Comparison of ENCODE assay signal across 1 cellular context in the genomic region with DNA sequence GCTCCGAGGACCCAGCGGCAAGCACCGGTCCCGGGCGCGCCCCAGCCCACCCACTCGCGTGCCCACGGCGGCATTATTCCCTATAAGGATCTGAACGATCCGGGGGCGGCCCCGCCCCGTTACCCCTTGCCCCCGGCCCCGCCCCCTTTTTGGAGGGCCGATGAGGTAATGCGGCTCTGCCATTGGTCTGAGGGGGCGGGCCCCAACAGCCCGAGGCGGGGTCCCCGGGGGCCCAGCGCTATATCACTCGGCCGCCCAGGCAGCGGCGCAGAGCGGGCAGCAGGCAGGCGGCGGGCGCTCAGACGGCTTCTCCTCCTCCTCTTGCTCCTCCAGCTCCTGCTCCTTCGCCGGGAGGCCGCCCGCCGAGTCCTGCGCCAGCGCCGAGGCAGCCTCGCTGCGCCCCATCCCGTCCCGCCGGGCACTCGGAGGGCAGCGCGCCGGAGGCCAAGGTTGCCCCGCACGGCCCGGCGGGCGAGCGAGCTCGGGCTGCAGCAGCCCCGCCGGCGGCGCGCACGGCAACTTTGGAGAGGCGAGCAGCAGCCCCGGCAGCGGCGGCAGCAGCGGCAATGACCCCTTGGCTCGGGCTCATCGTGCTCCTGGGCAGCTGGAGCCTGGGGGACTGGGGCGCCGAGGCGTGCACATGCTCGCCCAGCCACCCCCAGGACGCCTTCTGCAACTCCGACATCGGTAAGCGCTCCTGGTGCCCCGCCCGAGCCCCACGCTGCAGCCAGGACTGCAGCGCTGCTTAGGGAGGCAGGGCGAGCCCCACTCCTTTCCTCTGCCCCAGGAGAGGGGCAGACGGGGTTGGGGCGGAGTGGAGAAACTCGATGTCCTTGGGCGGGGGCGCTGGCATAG.
A peak's percentile ranks its signal among the peaks of the same experiment; 100 is the strongest.
TF ChIP-seq lines count a peak whose summit lies in the region.

Gene TIMP3, plus strand, starts transcription at position 270 of the 855 bp plus-strand sequence. Its CDS starts 297 bp downstream, at position 567.

TF ChIP-seq in HepG2, 621 proteins besides CTCF, POLR2A, EP300 and RAD21 (continued from another document and continues in another):
- TF ChIP-seq ZBTB26 (CRISPR knock-in tag; IDR thresholded peaks at IDR 0.05; ENCODE audit: borderline replicate concordance) (no peak), ZNF609 (CRISPR knock-in tag; IDR thresholded peaks at IDR 0.05; ENCODE audit: borderline replicate concordance) (no peak), ZBTB8A (CRISPR knock-in tag; IDR thresholded peaks at IDR 0.05; ENCODE audit: borderline replicate concordance, low read depth) (no peak), JUND (CRISPR knock-in tag; IDR thresholded peaks at IDR 0.05) (no peak), ZNF251 (CRISPR knock-in tag; IDR thresholded peaks at IDR 0.05) (no peak), NFATC3 (CRISPR knock-in tag; IDR thresholded peaks at IDR 0.05) (no peak), ARID2 (CRISPR knock-in tag; IDR thresholded peaks at IDR 0.05; ENCODE audit: borderline replicate concordance) (no peak), PCBP1 (IDR thresholded peaks at IDR 0.05; ENCODE audit: borderline replicate concordance, low read depth, low read length) (no peak), ZNF446 (CRISPR knock-in tag; IDR thresholded peaks at IDR 0.05) (no peak), ZBTB43 (CRISPR knock-in tag; conservative IDR thresholded peaks at IDR 0.05) (no peak), ZNF607 (CRISPR knock-in tag; IDR thresholded peaks at IDR 0.05; ENCODE audit: borderline replicate concordance) (no peak), ZBTB2 (CRISPR knock-in tag; IDR thresholded peaks at IDR 0.05; ENCODE audit: low read depth) (no peak), RFXAP (CRISPR knock-in tag; IDR thresholded peaks at IDR 0.05; ENCODE audit: borderline replicate concordance) (no peak), SPEN (CRISPR knock-in tag; IDR thresholded peaks at IDR 0.05; ENCODE audit: low read depth) (peak; percentile 50; the same call in 1 of the 2 replicates), HDAC1 (CRISPR knock-in tag; IDR thresholded peaks at IDR 0.05) (peak; percentile 20; the same call in 1 of the 2 replicates), ZNF616 (CRISPR knock-in tag; IDR thresholded peaks at IDR 0.05; ENCODE audit: low read depth) (no peak), ZNF761 (CRISPR knock-in tag; conservative IDR thresholded peaks at IDR 0.05) (no peak), TARDBP (CRISPR knock-in tag; IDR thresholded peaks at IDR 0.05) (no peak), FOSL2 (CRISPR knock-in tag; IDR thresholded peaks at IDR 0.05) (no peak), AHR (CRISPR knock-in tag; IDR thresholded peaks at IDR 0.05) (no peak), ZNF644 (CRISPR knock-in tag; IDR thresholded peaks at IDR 0.05; ENCODE audit: low read depth) (no peak), ZNF83 (CRISPR knock-in tag; IDR thresholded peaks at IDR 0.05; ENCODE audit: borderline replicate concordance) (no peak), ZNF550 (CRISPR knock-in tag; IDR thresholded peaks at IDR 0.05; ENCODE audit: borderline replicate concordance) (no peak), TMF1 (CRISPR knock-in tag; IDR thresholded peaks at IDR 0.05; ENCODE audit: low read depth) (no peak), GATAD2A (CRISPR knock-in tag; IDR thresholded peaks at IDR 0.05) (no peak), EEA1 (CRISPR knock-in tag; IDR thresholded peaks at IDR 0.05; ENCODE audit: borderline replicate concordance) (no peak)
- TF ChIP-seq, protein P1, sequence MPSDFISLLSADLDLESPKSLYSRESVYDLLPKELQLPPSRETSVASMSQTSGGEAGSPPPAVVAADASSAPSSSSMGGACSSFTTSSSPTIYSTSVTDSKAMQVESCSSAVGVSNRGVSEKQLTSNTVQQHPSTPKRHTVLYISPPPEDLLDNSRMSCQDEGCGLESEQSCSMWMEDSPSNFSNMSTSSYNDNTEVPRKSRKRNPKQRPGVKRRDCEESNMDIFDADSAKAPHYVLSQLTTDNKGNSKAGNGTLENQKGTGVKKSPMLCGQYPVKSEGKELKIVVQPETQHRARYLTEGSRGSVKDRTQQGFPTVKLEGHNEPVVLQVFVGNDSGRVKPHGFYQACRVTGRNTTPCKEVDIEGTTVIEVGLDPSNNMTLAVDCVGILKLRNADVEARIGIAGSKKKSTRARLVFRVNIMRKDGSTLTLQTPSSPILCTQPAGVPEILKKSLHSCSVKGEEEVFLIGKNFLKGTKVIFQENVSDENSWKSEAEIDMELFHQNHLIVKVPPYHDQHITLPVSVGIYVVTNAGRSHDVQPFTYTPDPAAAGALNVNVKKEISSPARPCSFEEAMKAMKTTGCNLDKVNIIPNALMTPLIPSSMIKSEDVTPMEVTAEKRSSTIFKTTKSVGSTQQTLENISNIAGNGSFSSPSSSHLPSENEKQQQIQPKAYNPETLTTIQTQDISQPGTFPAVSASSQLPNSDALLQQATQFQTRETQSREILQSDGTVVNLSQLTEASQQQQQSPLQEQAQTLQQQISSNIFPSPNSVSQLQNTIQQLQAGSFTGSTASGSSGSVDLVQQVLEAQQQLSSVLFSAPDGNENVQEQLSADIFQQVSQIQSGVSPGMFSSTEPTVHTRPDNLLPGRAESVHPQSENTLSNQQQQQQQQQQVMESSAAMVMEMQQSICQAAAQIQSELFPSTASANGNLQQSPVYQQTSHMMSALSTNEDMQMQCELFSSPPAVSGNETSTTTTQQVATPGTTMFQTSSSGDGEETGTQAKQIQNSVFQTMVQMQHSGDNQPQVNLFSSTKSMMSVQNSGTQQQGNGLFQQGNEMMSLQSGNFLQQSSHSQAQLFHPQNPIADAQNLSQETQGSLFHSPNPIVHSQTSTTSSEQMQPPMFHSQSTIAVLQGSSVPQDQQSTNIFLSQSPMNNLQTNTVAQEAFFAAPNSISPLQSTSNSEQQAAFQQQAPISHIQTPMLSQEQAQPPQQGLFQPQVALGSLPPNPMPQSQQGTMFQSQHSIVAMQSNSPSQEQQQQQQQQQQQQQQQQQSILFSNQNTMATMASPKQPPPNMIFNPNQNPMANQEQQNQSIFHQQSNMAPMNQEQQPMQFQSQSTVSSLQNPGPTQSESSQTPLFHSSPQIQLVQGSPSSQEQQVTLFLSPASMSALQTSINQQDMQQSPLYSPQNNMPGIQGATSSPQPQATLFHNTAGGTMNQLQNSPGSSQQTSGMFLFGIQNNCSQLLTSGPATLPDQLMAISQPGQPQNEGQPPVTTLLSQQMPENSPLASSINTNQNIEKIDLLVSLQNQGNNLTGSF (CRISPR knock-in tag; IDR thresholded peaks at IDR 0.05), result 0 out of 2 replicates have a peak, but pooled peaks have one; percentile 9
- TF ChIP-seq, protein P2, sequence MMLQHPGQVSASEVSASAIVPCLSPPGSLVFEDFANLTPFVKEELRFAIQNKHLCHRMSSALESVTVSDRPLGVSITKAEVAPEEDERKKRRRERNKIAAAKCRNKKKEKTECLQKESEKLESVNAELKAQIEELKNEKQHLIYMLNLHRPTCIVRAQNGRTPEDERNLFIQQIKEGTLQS (CRISPR knock-in tag; IDR thresholded peaks at IDR 0.05), result no peak
- TF ChIP-seq, protein P3, sequence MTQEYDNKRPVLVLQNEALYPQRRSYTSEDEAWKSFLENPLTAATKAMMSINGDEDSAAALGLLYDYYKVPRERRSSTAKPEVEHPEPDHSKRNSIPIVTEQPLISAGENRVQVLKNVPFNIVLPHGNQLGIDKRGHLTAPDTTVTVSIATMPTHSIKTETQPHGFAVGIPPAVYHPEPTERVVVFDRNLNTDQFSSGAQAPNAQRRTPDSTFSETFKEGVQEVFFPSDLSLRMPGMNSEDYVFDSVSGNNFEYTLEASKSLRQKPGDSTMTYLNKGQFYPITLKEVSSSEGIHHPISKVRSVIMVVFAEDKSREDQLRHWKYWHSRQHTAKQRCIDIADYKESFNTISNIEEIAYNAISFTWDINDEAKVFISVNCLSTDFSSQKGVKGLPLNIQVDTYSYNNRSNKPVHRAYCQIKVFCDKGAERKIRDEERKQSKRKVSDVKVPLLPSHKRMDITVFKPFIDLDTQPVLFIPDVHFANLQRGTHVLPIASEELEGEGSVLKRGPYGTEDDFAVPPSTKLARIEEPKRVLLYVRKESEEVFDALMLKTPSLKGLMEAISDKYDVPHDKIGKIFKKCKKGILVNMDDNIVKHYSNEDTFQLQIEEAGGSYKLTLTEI (CRISPR knock-in tag; conservative IDR thresholded peaks at IDR 0.05), result no peak
- TF ChIP-seq, protein P4, sequence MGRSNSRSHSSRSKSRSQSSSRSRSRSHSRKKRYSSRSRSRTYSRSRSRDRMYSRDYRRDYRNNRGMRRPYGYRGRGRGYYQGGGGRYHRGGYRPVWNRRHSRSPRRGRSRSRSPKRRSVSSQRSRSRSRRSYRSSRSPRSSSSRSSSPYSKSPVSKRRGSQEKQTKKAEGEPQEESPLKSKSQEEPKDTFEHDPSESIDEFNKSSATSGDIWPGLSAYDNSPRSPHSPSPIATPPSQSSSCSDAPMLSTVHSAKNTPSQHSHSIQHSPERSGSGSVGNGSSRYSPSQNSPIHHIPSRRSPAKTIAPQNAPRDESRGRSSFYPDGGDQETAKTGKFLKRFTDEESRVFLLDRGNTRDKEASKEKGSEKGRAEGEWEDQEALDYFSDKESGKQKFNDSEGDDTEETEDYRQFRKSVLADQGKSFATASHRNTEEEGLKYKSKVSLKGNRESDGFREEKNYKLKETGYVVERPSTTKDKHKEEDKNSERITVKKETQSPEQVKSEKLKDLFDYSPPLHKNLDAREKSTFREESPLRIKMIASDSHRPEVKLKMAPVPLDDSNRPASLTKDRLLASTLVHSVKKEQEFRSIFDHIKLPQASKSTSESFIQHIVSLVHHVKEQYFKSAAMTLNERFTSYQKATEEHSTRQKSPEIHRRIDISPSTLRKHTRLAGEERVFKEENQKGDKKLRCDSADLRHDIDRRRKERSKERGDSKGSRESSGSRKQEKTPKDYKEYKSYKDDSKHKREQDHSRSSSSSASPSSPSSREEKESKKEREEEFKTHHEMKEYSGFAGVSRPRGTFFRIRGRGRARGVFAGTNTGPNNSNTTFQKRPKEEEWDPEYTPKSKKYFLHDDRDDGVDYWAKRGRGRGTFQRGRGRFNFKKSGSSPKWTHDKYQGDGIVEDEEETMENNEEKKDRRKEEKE (IDR thresholded peaks at IDR 0.05), result no peak
